Comparison of ENCODE assay signal across 8 cellular contexts in genomic region chr12:113912761-113913295, GRCh38. TPM values are rescaled to one million over a fixed set of nuclear protein-coding genes. Genes with fewer than 3 reads are reported as not detected.
DNase-seq lines count a peak whose midpoint lies in the region; ATAC-seq, FAIRE-seq and TF ChIP-seq lines count a peak whose summit lies in the region.

No MANE protein-coding gene starts in this region.

- no peak overlapping the region for H3K4me3 Mint-ChIP-seq in T-cell

- peaks cover 0 to 5% of the 10 kb centered on the region in 2 donors for H3K36me3 ChIP-seq in small intestine (ENCODE audit: control insufficient read depth in 2 of 2, insufficient read depth in 2 of 2, low read length in 2 of 2)

- POLR2A ChIA-PET in T-cell (lab: Charles Lee), result no interaction called here

- no peak overlapping the region for H3K27ac ChIP-seq in small intestine (ENCODE audit: low read depth in 1 of 2, low read length in 1 of 2)

- no peaks in the 10 kb centered on the region for H3K4me1 ChIP-seq in small intestine (ENCODE audit: control insufficient read depth in 2 of 2, insufficient read depth in 1 of 2, low read depth in 1 of 2, low read length in 1 of 2)

- 54 to 55% (median 55%) methylated on average over 12 of the region's 12 CpGs for WGBS in small intestine, 3 donors

- FAIRE-seq in small intestine (lab: Jason Lieb, UNC), result no peak

- in situ Hi-C loops in astrocyte of the cerebellum (cut with HindIII; ENCODE audit: low sequenced_read_pairs), result no loop called here

- H3K36me3 Mint-ChIP-seq in T-cell, result peaks cover 48% of the 10 kb centered on the region

- CTCF ChIA-PET in T-cell (lab: Charles Lee), result no interaction called here

- H3K9me3 Mint-ChIP-seq in T-cell, result no peaks in the 10 kb centered on the region

- H3K4me3 ChIP-seq in astrocyte of the cerebellum (ENCODE audit: low read depth, low read length), result no peak overlapping the region
- H3K4me3 ChIP-seq in small intestine (ENCODE audit: low read depth in 1 of 2, low read length in 2 of 2), result no peak overlapping the region

- no peaks in the 10 kb centered on the region for H3K27me3 ChIP-seq in small intestine (ENCODE audit: control insufficient read depth in 2 of 2, insufficient read depth in 2 of 2, low read length in 2 of 2)

- H3K27me3 Mint-ChIP-seq in T-cell, result no peaks in the 10 kb centered on the region

- H3K9me3 ChIP-seq in small intestine (ENCODE audit: control insufficient read depth, low read depth), result no peaks in the 10 kb centered on the region

- ATAC-seq in activated CD4-positive, CD25-positive, alpha-beta regulatory T cell treated with anti-CD3 and anti-CD28 coated beads, Interleukin-2, amount 50 U/mL, for 24 hours, result no peak
- ATAC-seq in T-cell (replicated peaks in 1 of 4) (no peak), GM18907 (IDR thresholded peaks at IDR 0.05; ENCODE audit: unreplicated experiment) (no peak)

- TF ChIP-seq CTCF in astrocyte of the cerebellum (IDR thresholded peaks at IDR 0.05; ENCODE audit: low read depth, low read length, missing control alignments), result peak; percentile 98

- peak; percentile 50 for DNase-seq in activated CD4-positive, CD25-positive, alpha-beta regulatory T cell treated with anti-CD3 and anti-CD28 coated beads, Interleukin-2, amount 50 U/mL, for 72 hours
- DNase-seq in NCI-H128 (lab: John Stamatoyannopoulos, UW; ENCODE audit: unreplicated experiment) (peak; percentile 41), T-cell (peak in 27 of 34 experiments; percentile 3 to 36 (median 22)), astrocyte of the cerebellum (ENCODE audit: low read depth) (peak; percentile 59), hypothalamus (lab: John Stamatoyannopoulos, UW) (peak in 48 of 51 donors; percentile 5 to 85 (median 54)), small intestine (peak; percentile 45)

- no peaks in the 10 kb centered on the region for H3K4me1 Mint-ChIP-seq in T-cell

- no peak overlapping the region for H3K27ac Mint-ChIP-seq in T-cell

RNA-seq across cellular contexts. Expression of gene RBM19, which starts 53.3 kb away (rescaled TPM):
- 10 to 100 TPM; 57.9 to 80.3 (median 78.3) TPM for total RNA-seq in T-cell
- 10 to 100 TPM in 2 of 3 donors, 1 to 10 TPM in 1; 10.0 to 14.8 (median 14.5) TPM for polyA plus RNA-seq in small intestine
